24 cellular contexts compared by ENCODE assay signal in genomic region chr16:86355114-86355513, GRCh38.
DNase-seq lines count a peak whose midpoint lies in the region; ATAC-seq and TF ChIP-seq lines count a peak whose summit lies in the region.
"Had no signal": no experiment of that assay in that cellular context is flagged by ENCODE, and none has a peak within 500 bp of the region (broad histone marks: within the 10 kb centered on the region; RNA-seq: fewer than 3 reads in every experiment).

No MANE protein-coding gene starts in this region.

- DNase-seq in BE2C: peak; percentile 38
- peak; percentile 94 for DNase-seq in HFFc6
- DNase-seq in amniotic stem cell (lab: John Stamatoyannopoulos, UW): peak; percentile 28
- DNase-seq in hepatocyte (ENCODE audit: low spot score): no peak
- DNase-seq in hepatic stellate cell (ENCODE audit: low spot score): no peak
- DNase-seq in NCI-H187 (lab: John Stamatoyannopoulos, UW): no peak
- no peak for DNase-seq in CD8-positive, alpha-beta memory T cell
- DNase-seq: activated CD4-positive, CD25-positive, alpha-beta regulatory T cell treated with anti-CD3 and anti-CD28 coated beads, Interleukin-2, amount 50 U/mL, for 72 hours; activated CD8-positive, alpha-beta T cell treated with anti-CD3 and anti-CD28 coated beads, Interleukin-2, amount 10 ng/mL, durations not matched to agents 7 days and 5 days; body of pancreas; head of caudate nucleus; NCI-H1092; NCI-H1694 treated with DMSO at 0.1 percent for 48 hours; NCI-H2171; NCI-H526 treated with DMSO at 0.1 percent for 48 hours; stimulated activated CD4-positive, alpha-beta T cell treated with anti-CD3 and anti-CD28 coated beads, Interleukin-2, amount 100 ng/mL, for 24 hours; trophoblast cell had no signal

- CTCF ChIA-PET in CD8-positive, alpha-beta memory T cell (lab: Charles Lee): no interaction called here

- peaks cover 6% of the 10 kb centered on the region for H3K27me3 Mint-ChIP-seq in HFFc6 (ENCODE audit: insufficient read depth)
- peaks cover 14 to 48% of the 10 kb centered on the region in 2 donors for H3K27me3 Mint-ChIP-seq in CD8-positive, alpha-beta memory T cell

- ATAC-seq in HG03175 (IDR thresholded peaks at IDR 0.05; ENCODE audit: unreplicated experiment): no peak
- ATAC-seq: activated CD8-positive, alpha-beta T cell treated with anti-CD3 and anti-CD28 coated beads, Interleukin-2, amount 10 ng/mL, durations not matched to agents 7 days and 5 days; body of pancreas had no signal

- H3K36me3 Mint-ChIP-seq in HFFc6 (ENCODE audit: low read depth): peaks cover 19% of the 10 kb centered on the region
- no peaks in the 10 kb centered on the region for H3K36me3 Mint-ChIP-seq in CD8-positive, alpha-beta memory T cell
- H3K36me3 Mint-ChIP-seq: activated naive CD8-positive, alpha-beta T cell; neural progenitor cell had no signal

- H3K79me2 ChIP-seq in hepatocyte: no peaks in the 10 kb centered on the region
- H3K79me2 ChIP-seq: parathyroid adenoma had no signal

- H3K36me3 ChIP-seq in BE2C: no peaks in the 10 kb centered on the region
- no peaks in the 10 kb centered on the region for H3K36me3 ChIP-seq in hepatocyte (replicated peaks; ENCODE audit: insufficient read depth, low read depth)
- H3K36me3 ChIP-seq in CD8-positive, alpha-beta memory T cell (ENCODE audit: insufficient read depth, low read length): no peaks in the 10 kb centered on the region
- H3K36me3 ChIP-seq: BLaER1, neural progenitor cell, SJCRH30 had no signal

- H3K4me3 ChIP-seq in BE2C (ENCODE audit: low read depth, low read length) (no peak overlapping the region), hepatocyte (no peak overlapping the region)
- H3K4me3 ChIP-seq in CD8-positive, alpha-beta memory T cell (ENCODE audit: low read length): no peak overlapping the region
- H3K4me3 ChIP-seq: BLaER1, body of pancreas, neural progenitor cell, SJCRH30 had no signal

- peaks cover 79% of the 10 kb centered on the region for H3K4me1 Mint-ChIP-seq in HFFc6 (ENCODE audit: low read depth)
- no peaks in the 10 kb centered on the region for H3K4me1 Mint-ChIP-seq in CD8-positive, alpha-beta memory T cell
- H3K4me1 Mint-ChIP-seq: memory B cell had no signal

- no peaks in the 10 kb centered on the region for H4K20me1 ChIP-seq in hepatocyte (ENCODE audit: insufficient read depth, poor library complexity, severe bottlenecking)
- H4K20me1 ChIP-seq: BLaER1 had no signal

- 46% methylated on average over 4 of the region's 4 CpGs for WGBS in hepatocyte (ENCODE audit: low lambda C conversion rate, missing lambda C conversion rate)

- no peak for TF ChIP-seq CTCF in BE2C (IDR thresholded peaks at IDR 0.05; ENCODE audit: low read depth, low read length)
- TF ChIP-seq CTCF in HFFc6 (IDR thresholded peaks at IDR 0.05): no peak
- no peak for TF ChIP-seq CTCF in hepatocyte (IDR thresholded peaks at IDR 0.05; ENCODE audit: poor library complexity)

- peak overlapping the region; percentile 77 for H3K4me3 Mint-ChIP-seq in HFFc6
- H3K4me3 Mint-ChIP-seq in CD8-positive, alpha-beta memory T cell: no peak overlapping the region
- H3K4me3 Mint-ChIP-seq: activated CD8-positive, alpha-beta T cell treated with anti-CD3 and anti-CD28 coated beads, Interleukin-2, amount 10 ng/mL, durations not matched to agents 7 days and 5 days; activated naive CD8-positive, alpha-beta T cell; memory B cell; neural progenitor cell had no signal

- H3K4me1 ChIP-seq in BE2C: peaks cover 10% of the 10 kb centered on the region
- peaks cover 25% of the 10 kb centered on the region for H3K4me1 ChIP-seq in hepatocyte (ENCODE audit: insufficient read depth)
- H3K4me1 ChIP-seq in CD8-positive, alpha-beta memory T cell (ENCODE audit: insufficient read depth, low read length): no peaks in the 10 kb centered on the region
- H3K4me1 ChIP-seq: BLaER1, body of pancreas, neural progenitor cell, parathyroid adenoma had no signal

- peaks cover 14% of the 10 kb centered on the region for H3K9me3 Mint-ChIP-seq in HFFc6
- peaks cover 0 to 12% (median 8%) of the 10 kb centered on the region in 5 donors for H3K9me3 Mint-ChIP-seq in CD8-positive, alpha-beta memory T cell

- no peak overlapping the region for H3K4me2 ChIP-seq in hepatocyte
- H3K4me2 ChIP-seq: BLaER1, neural progenitor cell had no signal

- H3K9me3 ChIP-seq in BE2C: 0 out of 2 replicates have a peak, but pooled peaks cover 3% of the 10 kb centered on the region
- H3K9me3 ChIP-seq in hepatocyte (ENCODE audit: low read depth): no peaks in the 10 kb centered on the region
- H3K9me3 ChIP-seq in CD8-positive, alpha-beta memory T cell (ENCODE audit: low read length): no peaks in the 10 kb centered on the region
- H3K9me3 ChIP-seq: SJCRH30 had no signal

- H3K27ac Mint-ChIP-seq in HFFc6: peak overlapping the region; percentile 99
- no peak overlapping the region for H3K27ac Mint-ChIP-seq in CD8-positive, alpha-beta memory T cell
- H3K27ac Mint-ChIP-seq: activated CD8-positive, alpha-beta T cell treated with anti-CD3 and anti-CD28 coated beads, Interleukin-2, amount 10 ng/mL, durations not matched to agents 7 days and 5 days; activated naive CD8-positive, alpha-beta T cell; memory B cell; neural progenitor cell had no signal

- POLR2A ChIA-PET in CD8-positive, alpha-beta memory T cell (lab: Charles Lee): no interaction called here

- H3K9me2 ChIP-seq in hepatocyte (replicated peaks; ENCODE audit: insufficient read depth): no peaks in the 10 kb centered on the region

- no peak overlapping the region for H2AFZ ChIP-seq in hepatocyte
- H2AFZ ChIP-seq: neural progenitor cell, parathyroid adenoma had no signal

- H3K27me3 ChIP-seq in BE2C (no peaks in the 10 kb centered on the region), hepatocyte (no peaks in the 10 kb centered on the region)
- H3K27me3 ChIP-seq in CD8-positive, alpha-beta memory T cell (ENCODE audit: insufficient read depth, low read length, poor library complexity, severe bottlenecking): no peaks in the 10 kb centered on the region
- H3K27me3 ChIP-seq: body of pancreas, SJCRH30 had no signal

- peak overlapping the region; percentile 81 for H3K27ac ChIP-seq in hepatocyte
- no peak overlapping the region for H3K27ac ChIP-seq in CD8-positive, alpha-beta memory T cell (ENCODE audit: low read depth, low read length)
- H3K27ac ChIP-seq: BLaER1, body of pancreas, neural progenitor cell, parathyroid adenoma, SJCRH30 had no signal

Comparison
In these comparisons a context has a peak if more than half of its experiments do, and no peak if none do; other contexts are left out.
1. DNase-seq: peak in BE2C (single experiment), HFFc6 (single experiment) and amniotic stem cell (single experiment); none in hepatocyte (single experiment), hepatic stellate cell (single experiment), NCI-H187 (0 of 2) and CD8-positive, alpha-beta memory T cell (0 of 5).